In genomic region chr4:1539859-1540600, GRCh38 we compare ENCODE assay signal across 25 cellular contexts.
"Had no signal": no experiment of that assay in that cellular context is flagged by ENCODE, and none has a peak within 500 bp of the region (broad histone marks: within the 10 kb centered on the region; RNA-seq: fewer than 3 reads in every experiment).

No MANE protein-coding gene starts in this region.

- H3K4me3 Mint-ChIP-seq: activated CD4-positive, alpha-beta memory T cell treated with anti-CD3 and anti-CD28 coated beads, Interleukin-2, amount 10 ng/mL, durations not matched to agents 7 days and 5 days; activated CD4-positive, alpha-beta T cell treated with anti-CD3 and anti-CD28 coated beads, Interleukin-2, amount 10 ng/mL, durations not matched to agents 24 days and 14 days; activated naive CD4-positive, alpha-beta T cell treated with anti-CD3 and anti-CD28 coated beads, Interleukin-2, amount 10 ng/mL, durations not matched to agents 7 days and 5 days; activated naive CD8-positive, alpha-beta T cell treated with anti-CD3 and anti-CD28 coated beads, Interleukin-2, amount 10 ng/mL, durations not matched to agents 7 days and 5 days; activated T-cell treated with anti-CD3 and anti-CD28 coated beads, Interleukin-2, amount 50 U/mL, for 24 hours; brain; effector memory CD8-positive, alpha-beta T cell; nephron; T-helper 17 cell had no signal

- H3K36me3 ChIP-seq: ascending aorta, cardiac muscle cell, ovary, suprapubic skin, tibial artery, upper lobe of right lung had no signal

- H3K27ac Mint-ChIP-seq: activated CD4-positive, alpha-beta memory T cell treated with anti-CD3 and anti-CD28 coated beads, Interleukin-2, amount 10 ng/mL, durations not matched to agents 7 days and 5 days; activated CD4-positive, alpha-beta T cell treated with anti-CD3 and anti-CD28 coated beads, Interleukin-2, amount 10 ng/mL, durations not matched to agents 24 days and 14 days; activated naive CD4-positive, alpha-beta T cell treated with anti-CD3 and anti-CD28 coated beads, Interleukin-2, amount 10 ng/mL, durations not matched to agents 7 days and 5 days; activated naive CD8-positive, alpha-beta T cell treated with anti-CD3 and anti-CD28 coated beads, Interleukin-2, amount 10 ng/mL, durations not matched to agents 7 days and 5 days; activated T-cell treated with anti-CD3 and anti-CD28 coated beads, Interleukin-2, amount 50 U/mL, for 24 hours; effector memory CD8-positive, alpha-beta T cell; nephron; progenitor cell of endocrine pancreas; T-helper 17 cell had no signal

- H3K9me3 ChIP-seq: ascending aorta, ovary, suprapubic skin, tibial artery, upper lobe of right lung had no signal

- H3K27ac ChIP-seq: ascending aorta, cardiac muscle cell, dorsolateral prefrontal cortex, ovary, suprapubic skin, tibial artery, upper lobe of right lung had no signal

- DNase-seq: activated CD4-positive, alpha-beta memory T cell treated with anti-CD3 and anti-CD28 coated beads, Interleukin-2, amount 10 ng/mL, durations not matched to agents 7 days and 5 days; activated CD4-positive, alpha-beta T cell treated with anti-CD3 and anti-CD28 coated beads, Interleukin-2, amount 10 ng/mL, durations not matched to agents 24 days and 14 days; activated CD4-positive, CD25-positive, alpha-beta regulatory T cell treated with anti-CD3 and anti-CD28 coated beads, Interleukin-2, amount 50 U/mL, for 72 hours; activated CD8-positive, alpha-beta memory T cell treated with anti-CD3 and anti-CD28 coated beads, Interleukin-2, amount 50 U/mL, for 48 hours; activated gamma-delta T cell; activated naive CD4-positive, alpha-beta T cell treated with anti-CD3 and anti-CD28 coated beads, Interleukin-2, amount 10 ng/mL, durations not matched to agents 7 days and 5 days; activated naive CD8-positive, alpha-beta T cell treated with anti-CD3 and anti-CD28 coated beads, Interleukin-2, amount 10 ng/mL, durations not matched to agents 7 days and 5 days; activated T-cell treated with anti-CD3 and anti-CD28 coated beads, Interleukin-2, amount 50 U/mL, for 24 hours; dorsolateral prefrontal cortex; effector memory CD8-positive, alpha-beta T cell; foreskin fibroblast; mammary epithelial cell; stimulated activated naive CD4-positive, alpha-beta T cell; T-helper 17 cell; T1000; tibial artery; upper lobe of right lung had no signal

- H3K4me1 ChIP-seq: ascending aorta, suprapubic skin had no signal

- H3K27me3 Mint-ChIP-seq: activated CD4-positive, alpha-beta memory T cell treated with anti-CD3 and anti-CD28 coated beads, Interleukin-2, amount 10 ng/mL, durations not matched to agents 7 days and 5 days; activated CD4-positive, alpha-beta T cell treated with anti-CD3 and anti-CD28 coated beads, Interleukin-2, amount 10 ng/mL, durations not matched to agents 24 days and 14 days; activated naive CD4-positive, alpha-beta T cell treated with anti-CD3 and anti-CD28 coated beads, Interleukin-2, amount 10 ng/mL, durations not matched to agents 7 days and 5 days; activated naive CD8-positive, alpha-beta T cell treated with anti-CD3 and anti-CD28 coated beads, Interleukin-2, amount 10 ng/mL, durations not matched to agents 7 days and 5 days; progenitor cell of endocrine pancreas had no signal

- H3K36me3 Mint-ChIP-seq: activated naive CD4-positive, alpha-beta T cell treated with anti-CD3 and anti-CD28 coated beads, Interleukin-2, amount 10 ng/mL, durations not matched to agents 7 days and 5 days; activated naive CD8-positive, alpha-beta T cell treated with anti-CD3 and anti-CD28 coated beads, Interleukin-2, amount 10 ng/mL, durations not matched to agents 7 days and 5 days; brain had no signal

- H3K4me1 Mint-ChIP-seq: activated CD4-positive, alpha-beta T cell treated with anti-CD3 and anti-CD28 coated beads, Interleukin-2, amount 10 ng/mL, durations not matched to agents 24 days and 14 days had no signal

- H3K9me3 Mint-ChIP-seq: activated CD4-positive, alpha-beta memory T cell treated with anti-CD3 and anti-CD28 coated beads, Interleukin-2, amount 10 ng/mL, durations not matched to agents 7 days and 5 days; activated CD4-positive, alpha-beta T cell treated with anti-CD3 and anti-CD28 coated beads, Interleukin-2, amount 10 ng/mL, durations not matched to agents 24 days and 14 days; activated naive CD4-positive, alpha-beta T cell treated with anti-CD3 and anti-CD28 coated beads, Interleukin-2, amount 10 ng/mL, durations not matched to agents 7 days and 5 days; activated naive CD8-positive, alpha-beta T cell treated with anti-CD3 and anti-CD28 coated beads, Interleukin-2, amount 10 ng/mL, durations not matched to agents 7 days and 5 days; activated T-cell treated with anti-CD3 and anti-CD28 coated beads, Interleukin-2, amount 50 U/mL, for 24 hours; brain; effector memory CD8-positive, alpha-beta T cell; nephron had no signal

- ATAC-seq: effector memory CD8-positive, alpha-beta T cell; T-helper 17 cell; upper lobe of right lung had no signal

- H3K4me3 ChIP-seq: ascending aorta, cardiac muscle cell, coronary artery, dorsolateral prefrontal cortex, ovary, suprapubic skin, tibial artery, upper lobe of right lung had no signal

- H3K27me3 ChIP-seq: ascending aorta, cardiac muscle cell, ovary, upper lobe of right lung had no signal
